ENCODE assay signal across 31 cellular contexts in the genomic region with DNA sequence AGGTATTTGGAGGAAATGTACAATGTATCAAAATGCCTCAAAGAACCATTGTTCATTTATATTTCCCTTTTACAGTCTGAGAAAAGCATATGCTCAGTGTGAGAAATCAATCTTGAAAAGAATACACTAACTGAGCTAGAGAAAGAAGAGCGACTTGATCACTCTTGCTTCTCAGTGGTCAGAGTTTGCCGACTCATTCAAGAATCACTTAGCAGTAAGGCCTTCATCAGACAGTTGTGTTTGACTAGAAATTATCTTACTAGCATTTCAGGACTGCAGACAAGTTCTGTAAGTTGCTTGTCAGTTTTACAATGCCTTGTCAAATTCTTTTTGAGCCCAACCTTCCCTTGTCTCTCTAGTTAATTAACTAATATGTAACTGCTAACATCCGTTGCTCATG. TPM values are rescaled to one million over a fixed set of nuclear protein-coding genes. Genes with fewer than 3 reads are reported as not detected.
DNase-seq lines count a peak whose midpoint lies in the region; ATAC-seq, FAIRE-seq and TF ChIP-seq lines count a peak whose summit lies in the region.
"Had no signal": no experiment of that assay in that cellular context is flagged by ENCODE, and none has a peak within 500 bp of the region (broad histone marks: within the 10 kb centered on the region; RNA-seq: fewer than 3 reads in every experiment).

No MANE protein-coding gene starts in this region.

- no TSS peak for BruUV-seq in K562 (replicated peaks; lab: Mats Ljungman, UMichigan)

- H3K27ac Mint-ChIP-seq in nephron progenitor cell (peak overlapping the region; percentile 14), chondrocyte (ENCODE audit: unreplicated experiment) (no peak overlapping the region)
- H3K27ac Mint-ChIP-seq: activated CD4-positive, alpha-beta T cell treated with anti-CD3 and anti-CD28 coated beads, Interleukin-2, amount 10 ng/mL, durations not matched to agents 7 days and 5 days; brain; stimulated activated naive CD8-positive, alpha-beta T cell treated with anti-CD3 and anti-CD28 coated beads, Interleukin-15, Interleukin-2, amounts not matched to agents 100 ng/mL and 50 ng/mL, for 24 hours; WTC11 had no signal

- TF ChIP-seq RAD21 in K562 (CRISPR knock-in tag; conservative IDR thresholded peaks at IDR 0.05 in 1 of 2, IDR thresholded peaks at IDR 0.05 in 1 of 2), result no peak

- POLR2A ChIA-PET in K562 (lab: Yijun Ruan, JAX), result interaction anchor here (0.6 kb wide), 1 partner anchor 38 kb away, joined by 3 read pairs; no protein-coding TSS in a partner anchor

- no peak for TF ChIP-seq POLR2A in K562 (conservative IDR thresholded peaks at IDR 0.05)

- H3K9me1 ChIP-seq in K562 (ENCODE audit: control insufficient read depth, insufficient read depth, low read length), result no peaks in the 10 kb centered on the region

- TF ChIP-seq CTCF in K562 (IDR thresholded peaks at IDR 0.05 in 2 of 3, conservative IDR thresholded peaks at IDR 0.05 in 1 of 3; ENCODE audit: insufficient read depth in 2 of 3, low read depth in 1 of 3, low read length in 3 of 3), result no peak
- no peak for TF ChIP-seq CTCF in nephron progenitor cell (IDR thresholded peaks at IDR 0.05)
- TF ChIP-seq CTCF in chondrocyte (IDR thresholded peaks at IDR 0.05), result no peak

- no peaks in the 10 kb centered on the region for H4K20me1 ChIP-seq in K562 (replicated peaks; ENCODE audit: control insufficient read depth, insufficient read depth, low read length)

- H3K27me3 Mint-ChIP-seq in nephron progenitor cell (ENCODE audit: low read depth, poor library complexity), result no peaks in the 10 kb centered on the region
- H3K27me3 Mint-ChIP-seq in chondrocyte (ENCODE audit: low read depth), result peaks cover under 1% of the 10 kb centered on the region
- H3K27me3 Mint-ChIP-seq: activated CD4-positive, alpha-beta T cell treated with anti-CD3 and anti-CD28 coated beads, Interleukin-2, amount 10 ng/mL, durations not matched to agents 7 days and 5 days; brain; stimulated activated naive CD8-positive, alpha-beta T cell treated with anti-CD3 and anti-CD28 coated beads, Interleukin-15, Interleukin-2, amounts not matched to agents 100 ng/mL and 50 ng/mL, for 24 hours had no signal

- no peak overlapping the region for H3K4me3 ChIP-seq in K562
- H3K4me3 ChIP-seq: BLaER1 treated with 17β-estradiol and CSF1 and Interleukin-3, amounts not matched to agents 10 nM and 100 nM; heart left ventricle; mucosa of descending colon; right lobe of liver; thoracic aorta had no signal

- no peaks in the 10 kb centered on the region for H3K36me3 ChIP-seq in K562 (ENCODE audit: control insufficient read depth, insufficient read depth, low read length)
- H3K36me3 ChIP-seq: heart left ventricle, right lobe of liver, thoracic aorta had no signal

- peak overlapping the region; percentile 86 for H2AFZ ChIP-seq in K562 (ENCODE audit: low read depth, low read length)

- intact Hi-C loops in K562 (cut with micrococcal nuclease), result no loop called here
- intact Hi-C loops in cardiac septum (cut with DNase I), result no loop called here

- no peaks in the 10 kb centered on the region for H3K36me3 Mint-ChIP-seq in nephron progenitor cell (ENCODE audit: low read depth)
- H3K36me3 Mint-ChIP-seq in chondrocyte (ENCODE audit: low read depth), result no peaks in the 10 kb centered on the region
- H3K36me3 Mint-ChIP-seq: brain, WTC11 had no signal

- FAIRE-seq in K562 (lab: Jason Lieb, UNC), result peak; percentile 77
- FAIRE-seq: kidney, urothelium cell line had no signal

- no peaks in the 10 kb centered on the region for H3K9me3 Mint-ChIP-seq in nephron progenitor cell
- H3K9me3 Mint-ChIP-seq in chondrocyte (ENCODE audit: low read depth), result peaks cover 4% of the 10 kb centered on the region
- H3K9me3 Mint-ChIP-seq: brain; stimulated activated naive CD8-positive, alpha-beta T cell treated with anti-CD3 and anti-CD28 coated beads, Interleukin-15, Interleukin-2, amounts not matched to agents 100 ng/mL and 50 ng/mL, for 24 hours had no signal

- no peaks in the 10 kb centered on the region for H3K79me2 ChIP-seq in K562 (ENCODE audit: control insufficient read depth, insufficient read depth, low read length)

- peaks cover 5% of the 10 kb centered on the region for H3K4me1 Mint-ChIP-seq in nephron progenitor cell
- H3K4me1 Mint-ChIP-seq in chondrocyte (ENCODE audit: low read depth), result no peaks in the 10 kb centered on the region
- H3K4me1 Mint-ChIP-seq: activated CD4-positive, alpha-beta T cell treated with anti-CD3 and anti-CD28 coated beads, Interleukin-2, amount 10 ng/mL, durations not matched to agents 7 days and 5 days had no signal

- peak; percentile 8 for DNase-seq in HCEC 1CT
- DNase-seq in NCI-H460 (ENCODE audit: extremely low read depth, low read depth), result peak; percentile 7
- peak in 2 of 4 experiments; percentile 14 to 58 for DNase-seq in K562 (ENCODE audit: extremely low read depth in 1 of 4, low spot score in 3 of 4)
- no peak for DNase-seq in nephron progenitor cell
- no peak for DNase-seq in NCI-H1694 (lab: John Stamatoyannopoulos, UW)
- no peak for DNase-seq in activated CD4-positive, alpha-beta T cell treated with anti-CD3 and anti-CD28 coated beads, Interleukin-2, amount 50 U/mL, for 1 hour
- DNase-seq in cardiac septum (ENCODE audit: low spot score), result no peak
- DNase-seq in chondrocyte (ENCODE audit: low spot score), result no peak
- DNase-seq: activated CD4-positive, alpha-beta T cell treated with anti-CD3 and anti-CD28 coated beads, Interleukin-2, amount 10 ng/mL, durations not matched to agents 7 days and 5 days; activated naive CD4-positive, alpha-beta T cell treated with Interleukin-2 at 50 U/mL for 16 hours; activated T-cell treated with anti-CD3 and anti-CD28 coated beads, Interleukin-2, amount 50 U/mL, for 4 hours; Caco-2; DMS79; effector CD8-positive, alpha-beta T cell; heart left ventricle; kidney; mucosa of descending colon; NCI-H1417; NCI-H2081; NCI-H345; NCI-H774; right lobe of liver; stimulated activated CD4-positive, alpha-beta T cell treated with anti-CD3 and anti-CD28 coated beads, Interleukin-15, amount 100 ng/mL, for 24 hours had no signal

- no peak for TF ChIP-seq EP300 in K562 (IDR thresholded peaks at IDR 0.05; ENCODE audit: low read length)

- WGBS in K562 (ENCODE audit: insufficient coverage, low coverage, missing lambda C conversion rate), result 5% methylated on average over 3 of the region's 3 CpGs

- H3K9ac ChIP-seq in K562 (ENCODE audit: insufficient read depth in 1 of 2, low read depth in 2 of 2, low read length in 2 of 2), result no peak overlapping the region

- in situ Hi-C loops in K562 (cut with MboI), result no loop called here

- H3K27me3 ChIP-seq in K562 (ENCODE audit: control insufficient read depth in 2 of 2, insufficient read depth in 2 of 2, low read length in 2 of 2), result no peaks in the 10 kb centered on the region
- H3K27me3 ChIP-seq: BLaER1 treated with 17β-estradiol and CSF1 and Interleukin-3, amounts not matched to agents 10 nM and 100 nM; heart left ventricle; right lobe of liver had no signal

- H3K4me3 Mint-ChIP-seq in nephron progenitor cell (no peak overlapping the region), chondrocyte (ENCODE audit: unreplicated experiment) (no peak overlapping the region)
- H3K4me3 Mint-ChIP-seq: activated CD4-positive, alpha-beta T cell treated with anti-CD3 and anti-CD28 coated beads, Interleukin-2, amount 10 ng/mL, durations not matched to agents 7 days and 5 days; activated T-cell treated with anti-CD3 and anti-CD28 coated beads, Interleukin-2, amount 50 U/mL, for 4 hours; brain; neural crest cell; stimulated activated naive CD8-positive, alpha-beta T cell treated with anti-CD3 and anti-CD28 coated beads, Interleukin-15, Interleukin-2, amounts not matched to agents 100 ng/mL and 50 ng/mL, for 24 hours; WTC11 had no signal

- peak overlapping the region; percentile 73 for H3K27ac ChIP-seq in K562 (ENCODE audit: extremely low read depth, low read depth, low read length)
- H3K27ac ChIP-seq: right lobe of liver, thoracic aorta had no signal

- no peaks in the 10 kb centered on the region for H3K9me3 ChIP-seq in K562 (replicated peaks; ENCODE audit: control insufficient read depth, insufficient read depth, low read depth, low read length)
- H3K9me3 ChIP-seq: Caco-2, mucosa of descending colon, right lobe of liver, thoracic aorta had no signal

- peak overlapping the region; percentile 13; the same call in 1 of the 2 replicates for H3K4me2 ChIP-seq in K562 (ENCODE audit: insufficient read depth, low read length)

- CTCF ChIA-PET in K562 (lab: Yijun Ruan, JAX; ENCODE audit: low intra/inter-chr PET ratio), result no interaction called here

- peak; percentile 82 for ATAC-seq in K562
- ATAC-seq: activated T-cell treated with anti-CD3 and anti-CD28 coated beads, Interleukin-2, amount 50 U/mL, for 4 hours; heart left ventricle; mucosa of descending colon; WTC11 had no signal

- peaks cover 0 to 13% of the 10 kb centered on the region in 2 experiments; a peak in 2 of 5 replicates for H3K4me1 ChIP-seq in K562 (replicated peaks in 1 of 2; ENCODE audit: control insufficient read depth in 2 of 2, insufficient read depth in 2 of 2, low read length in 2 of 2)
- H3K4me1 ChIP-seq: Caco-2, right lobe of liver had no signal

TF ChIP-seq in K562, 482 proteins besides CTCF, POLR2A, EP300 and RAD21 (continues in another document):
- TF ChIP-seq KLF6 (CRISPR knock-in tag; IDR thresholded peaks at IDR 0.05; ENCODE audit: borderline replicate concordance) (no peak), CAMTA2 (CRISPR knock-in tag; conservative IDR thresholded peaks at IDR 0.05) (no peak), MAFG (tag; conservative IDR thresholded peaks at IDR 0.05) (no peak)

RNA-seq across cellular contexts. Expression of a gene that starts 12.9 kb away (rescaled TPM):
- total RNA-seq in NCI-H460 (2014; rRNA removed; shearing (Covaris generic)), result not detected in 2 replicates
- not detected in 2 replicates for polyA plus RNA-seq in NCI-H460 (2014; cell fraction: nucleus; rRNA removed)
- total RNA-seq in K562 (2011; cell fraction: chromatin; rRNA removed; ENCODE audit: low replicate concordance), result not detected in 2 replicates
- not detected in 2 replicates for total RNA-seq in K562 (2011; cell fraction: nucleolus; rRNA removed)
- not detected in 2 replicates for total RNA-seq in K562 (2011; cell fraction: nucleoplasm; rRNA removed)
- not detected in 2 replicates for total RNA-seq in K562 (2014; rRNA removed)
- total RNA-seq in K562 (2014; rRNA removed; fragmentation: Illumina TruSeq; extraction: Trizol), result 0.10 TPM in 1 of 2 replicates, not detected in the other
- total RNA-seq in K562 (2015; rRNA removed; fragmentation: Illumina TruSeq; extraction: Trizol), result 0.11 and 0.19 TPM in 2 replicates
- total RNA-seq in K562 (2021), result not detected in 2 replicates
- polyA plus RNA-seq in K562 (2011; rRNA removed), result 0.06 TPM in 1 of 2 replicates, not detected in the other
- polyA plus RNA-seq in K562 (2011; cell fraction: cytosol; rRNA removed), result 0.03 TPM in 1 of 2 replicates, not detected in the other
- not detected in 2 replicates for polyA plus RNA-seq in K562 (2011; cell fraction: nucleus; rRNA removed)
- polyA plus RNA-seq in K562 (2012), result 0.07 and 0.09 TPM in 2 replicates
- polyA plus RNA-seq in K562 (2014; fragmentation: Illumina TruSeq; extraction: Trizol), result 0.04 and 0.08 TPM in 2 replicates
- under 1 TPM in 1 of 2 experiments, not detected in 1; 0.03 TPM for polyA plus RNA-seq in K562 (2014; fragmentation: Nextera tagmentation; extraction: Ambion mirVana)
- polyA plus RNA-seq in K562 (2014; rRNA removed), result not detected in 2 replicates
- polyA minus RNA-seq in K562 (2011; rRNA and poly(A)+ RNA removed), result 0.12 TPM in 1 of 2 replicates, not detected in the other
- not detected in 2 replicates for polyA minus RNA-seq in K562 (2011; cell fraction: cytosol; rRNA and poly(A)+ RNA removed)
- polyA minus RNA-seq in K562 (2011; cell fraction: nucleus; rRNA and poly(A)+ RNA removed), result 0.22 TPM in 1 of 2 replicates, not detected in the other
- 1.1 TPM for total RNA-seq in cardiac septum
- not detected in 3 replicates for total RNA-seq in chondrocyte
- total RNA-seq: Caco-2, fibroblast of villous mesenchyme, neural crest cell, WTC11 had no signal

Comparison
In these comparisons a context has a peak if more than half of its experiments do, and no peak if none do; other contexts are left out.
1. DNase-seq: peak in HCEC 1CT (single experiment) and NCI-H460 (single experiment); none in nephron progenitor cell (single experiment), NCI-H1694 (single experiment), activated CD4-positive, alpha-beta T cell treated with anti-CD3 and anti-CD28 coated beads, Interleukin-2, amount 50 U/mL, for 1 hour (single experiment), cardiac septum (single experiment) and chondrocyte (single experiment).